ENCODE assay signal across 10 cellular contexts in the genomic region with DNA sequence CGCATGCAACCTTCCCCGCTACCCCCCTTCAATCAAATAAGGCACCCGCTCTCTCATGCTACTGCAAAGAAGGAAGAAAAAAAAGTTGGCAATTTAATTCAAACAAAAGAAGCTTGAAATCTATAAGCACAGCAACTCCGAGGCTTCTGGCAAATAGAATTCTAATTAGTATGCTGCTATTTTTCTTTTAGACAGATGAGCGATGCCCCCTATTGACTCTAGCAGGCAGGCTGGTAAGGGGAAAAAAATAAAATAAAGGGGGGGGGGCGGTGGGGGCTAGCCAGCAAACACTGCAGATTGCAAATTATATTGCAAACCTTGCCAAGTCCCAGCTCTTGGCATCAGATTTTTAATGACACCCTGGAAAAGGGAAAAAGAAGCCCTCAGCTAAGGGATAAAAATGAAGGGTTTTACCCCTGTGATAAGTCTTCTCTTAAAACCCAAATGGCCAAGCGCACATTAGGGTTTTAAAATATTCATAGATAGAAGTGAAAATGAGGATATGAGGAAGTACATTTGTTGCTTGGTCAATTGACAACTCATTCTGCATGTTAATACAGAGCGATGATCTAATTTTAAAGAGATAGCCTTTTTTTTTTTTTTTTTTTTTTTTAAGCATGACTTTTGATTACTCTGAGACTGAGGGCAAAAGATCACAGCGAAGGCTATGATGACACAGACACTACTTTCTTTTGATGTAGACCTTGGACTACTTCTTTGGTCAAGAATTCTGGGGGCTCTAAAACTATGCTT.
DNase-seq lines count a peak whose midpoint lies in the region; ATAC-seq and TF ChIP-seq lines count a peak whose summit lies in the region.
"Had no signal": no experiment of that assay in that cellular context is flagged by ENCODE, and none has a peak within 500 bp of the region (broad histone marks: within the 10 kb centered on the region; RNA-seq: fewer than 3 reads in every experiment).

No MANE protein-coding gene starts in this region.

- H3K4me3 ChIP-seq in SJCRH30 (no peak overlapping the region), hepatocyte (no peak overlapping the region), Karpas-422 (ENCODE audit: low read length) (no peak overlapping the region)

- H4K20me1 ChIP-seq in hepatocyte (ENCODE audit: insufficient read depth, poor library complexity, severe bottlenecking) (no peaks in the 10 kb centered on the region), Karpas-422 (ENCODE audit: insufficient read depth, low read depth, low read length) (no peaks in the 10 kb centered on the region)

- H3K4me1 ChIP-seq in SJCRH30 (no peaks in the 10 kb centered on the region; the same call in 1 of the 2 replicates), hepatocyte (ENCODE audit: insufficient read depth) (no peaks in the 10 kb centered on the region), Karpas-422 (ENCODE audit: low read length) (no peaks in the 10 kb centered on the region)

- no peak overlapping the region for H3K9ac ChIP-seq in Karpas-422 (ENCODE audit: low read length)

- POLR2A ChIA-PET in activated CD8-positive, alpha-beta T cell treated with anti-CD3 and anti-CD28 coated beads, Interleukin-2, amount 10 ng/mL, durations not matched to agents 7 days and 5 days (lab: Charles Lee): no interaction called here

- H3K4me2 ChIP-seq in hepatocyte (no peak overlapping the region), Karpas-422 (ENCODE audit: low read depth, low read length, poor library complexity, severe bottlenecking) (no peak overlapping the region)

- no peak overlapping the region for H3K27ac Mint-ChIP-seq in activated CD8-positive, alpha-beta T cell treated with anti-CD3 and anti-CD28 coated beads, Interleukin-2, amount 10 ng/mL, durations not matched to agents 7 days and 5 days

- H3K27me3 ChIP-seq in SJCRH30 (no peaks in the 10 kb centered on the region), hepatocyte (no peaks in the 10 kb centered on the region), Karpas-422 (ENCODE audit: low read length) (no peaks in the 10 kb centered on the region)

- no peaks in the 10 kb centered on the region for H3K9me3 Mint-ChIP-seq in activated CD8-positive, alpha-beta T cell treated with anti-CD3 and anti-CD28 coated beads, Interleukin-2, amount 10 ng/mL, durations not matched to agents 7 days and 5 days (ENCODE audit: insufficient read depth)

- TF ChIP-seq CTCF in AG09319 (IDR thresholded peaks at IDR 0.05; ENCODE audit: low read depth, low read length) (peak; percentile 53), hepatocyte (IDR thresholded peaks at IDR 0.05; ENCODE audit: poor library complexity) (peak; percentile 36)

- H2AFZ ChIP-seq in hepatocyte (no peak overlapping the region), Karpas-422 (ENCODE audit: low read length) (no peak overlapping the region)

- H3K27ac ChIP-seq in SJCRH30: no peak overlapping the region
- no peak overlapping the region for H3K27ac ChIP-seq in hepatocyte
- no peak overlapping the region for H3K27ac ChIP-seq in Karpas-422 (ENCODE audit: low read length)

- H3K9me3 ChIP-seq in SJCRH30 (replicated peaks) (no peaks in the 10 kb centered on the region), hepatocyte (ENCODE audit: low read depth) (no peaks in the 10 kb centered on the region), Karpas-422 (ENCODE audit: low read length) (peaks cover 17% of the 10 kb centered on the region)

- no peak overlapping the region for H3K4me3 Mint-ChIP-seq in activated CD8-positive, alpha-beta T cell treated with anti-CD3 and anti-CD28 coated beads, Interleukin-2, amount 10 ng/mL, durations not matched to agents 7 days and 5 days

- H3K9me2 ChIP-seq in hepatocyte (replicated peaks; ENCODE audit: insufficient read depth) (no peaks in the 10 kb centered on the region), Karpas-422 (replicated peaks; ENCODE audit: insufficient read depth, low read length) (no peaks in the 10 kb centered on the region; the same call in 1 of the 2 replicates)

- WGBS in hepatocyte (ENCODE audit: low lambda C conversion rate, missing lambda C conversion rate): 76% methylated on average over 8 of the region's 9 CpGs

- CTCF ChIA-PET in activated CD8-positive, alpha-beta T cell treated with anti-CD3 and anti-CD28 coated beads, Interleukin-2, amount 10 ng/mL, durations not matched to agents 7 days and 5 days (lab: Charles Lee): no interaction called here

- H3K27me3 Mint-ChIP-seq in activated CD8-positive, alpha-beta T cell treated with anti-CD3 and anti-CD28 coated beads, Interleukin-2, amount 10 ng/mL, durations not matched to agents 7 days and 5 days (ENCODE audit: low read depth): no peaks in the 10 kb centered on the region

- H3K4me1 Mint-ChIP-seq in activated CD8-positive, alpha-beta T cell treated with anti-CD3 and anti-CD28 coated beads, Interleukin-2, amount 10 ng/mL, durations not matched to agents 7 days and 5 days (ENCODE audit: low read depth): no peaks in the 10 kb centered on the region

- H3K36me3 Mint-ChIP-seq in activated CD8-positive, alpha-beta T cell treated with anti-CD3 and anti-CD28 coated beads, Interleukin-2, amount 10 ng/mL, durations not matched to agents 7 days and 5 days (ENCODE audit: low read depth): no peaks in the 10 kb centered on the region

- H3K79me2 ChIP-seq in hepatocyte (no peaks in the 10 kb centered on the region), Karpas-422 (ENCODE audit: low read length) (no peaks in the 10 kb centered on the region)

- no peaks in the 10 kb centered on the region for H3K36me3 ChIP-seq in SJCRH30
- H3K36me3 ChIP-seq in hepatocyte (replicated peaks; ENCODE audit: insufficient read depth, low read depth): no peaks in the 10 kb centered on the region
- no peaks in the 10 kb centered on the region for H3K36me3 ChIP-seq in Karpas-422 (ENCODE audit: insufficient read depth, low read length)

- no peak for ATAC-seq in activated CD8-positive, alpha-beta T cell treated with anti-CD3 and anti-CD28 coated beads, Interleukin-2, amount 10 ng/mL, durations not matched to agents 7 days and 5 days

- DNase-seq in AG09319 (ENCODE audit: extremely low read depth, low read depth) (peak; percentile 2), HT-29 (ENCODE audit: low spot score) (peak; percentile 10), SJCRH30 (peak; percentile 11 to 53), hepatocyte (ENCODE audit: low spot score) (no peak), NCI-H2196 (lab: John Stamatoyannopoulos, UW; ENCODE audit: unreplicated experiment) (no peak), Karpas-422 (no peak)
- no peak for DNase-seq in stimulated activated naive CD4-positive, alpha-beta T cell treated with Interleukin-2 at 50 U/mL for 16 hours (lab: John Stamatoyannopoulos, UW)
- no peak for DNase-seq in activated CD8-positive, alpha-beta T cell treated with anti-CD3 and anti-CD28 coated beads, Interleukin-2, amount 10 ng/mL, durations not matched to agents 7 days and 5 days
- DNase-seq: activated CD4-positive, alpha-beta T cell treated with anti-CD3 and anti-CD28 coated beads for 1 hour; NCI-H226 had no signal

Comparison
In these comparisons a context has a peak if more than half of its experiments do, and no peak if none do; other contexts are left out.
1. DNase-seq: peak in AG09319 (single experiment), HT-29 (single experiment) and SJCRH30 (2 of 2); none in hepatocyte (single experiment), NCI-H2196 (single experiment), Karpas-422 (single experiment), stimulated activated naive CD4-positive, alpha-beta T cell treated with Interleukin-2 at 50 U/mL for 16 hours (single experiment) and activated CD8-positive, alpha-beta T cell treated with anti-CD3 and anti-CD28 coated beads, Interleukin-2, amount 10 ng/mL, durations not matched to agents 7 days and 5 days (single experiment).